ENCODE assay signal across 10 cellular contexts in genomic region chr2:230650585-230651137, GRCh38.
DNase-seq lines count a peak whose midpoint lies in the region; ATAC-seq and TF ChIP-seq lines count a peak whose summit lies in the region.
"Had no signal": no experiment of that assay in that cellular context is flagged by ENCODE, and none has a peak within 500 bp of the region (broad histone marks: within the 10 kb centered on the region; RNA-seq: fewer than 3 reads in every experiment).

No MANE protein-coding gene starts in this region.

- H3K4me2 ChIP-seq in mammary epithelial cell (ENCODE audit: insufficient read depth, low read depth, low read length) = no peak overlapping the region

- intact Hi-C loops in mammary epithelial cell (cut with micrococcal nuclease) (no loop called here), breast epithelium (cut with DNase I; ENCODE audit: low total_unique reads) (no loop called here), upper lobe of right lung (cut with DNase I) (no loop called here), tibial artery (cut with DNase I; ENCODE audit: low total_unique reads) (no loop called here)

- TF ChIP-seq POLR2A in breast epithelium (IDR thresholded peaks at IDR 0.05) = no peak

- H3K27ac ChIP-seq in mammary epithelial cell (ENCODE audit: insufficient read depth, low read depth, low read length) (no peak overlapping the region), breast epithelium (no peak overlapping the region), upper lobe of right lung (no peak overlapping the region), tibial artery (no peak overlapping the region)

- H3K9ac ChIP-seq in mammary epithelial cell (ENCODE audit: insufficient read depth, low read length) = no peak overlapping the region

- dilution Hi-C loops in mammary epithelial cell (cut with HindIII; ENCODE audit: low sequenced_read_pairs) = no loop called here

- DNase-seq in mammary epithelial cell (no peak), breast epithelium (ENCODE audit: low spot score in 2 of 2) (no peak), SK-N-DZ (ENCODE audit: low spot score) (peak; percentile 73), upper lobe of right lung (peak; percentile 26), tibial artery (no peak), NOMO-1 (lab: John Stamatoyannopoulos, UW; ENCODE audit: unreplicated experiment in 2 of 2) (no peak), activated T-cell treated with anti-CD3 and anti-CD28 coated beads for 4 hours (no peak)
- DNase-seq: activated T-cell treated with anti-CD3 and anti-CD28 coated beads, Interleukin-2, amount 50 U/mL, for 48 hours; dermis blood vessel endothelial cell had no signal

- BruUV-seq in mammary epithelial cell (replicated peaks; lab: Mats Ljungman, UMichigan) = no TSS peak

- no peaks in the 10 kb centered on the region for H3K79me2 ChIP-seq in mammary epithelial cell (ENCODE audit: insufficient read depth, low read length)

- no peaks in the 10 kb centered on the region for H4K20me1 ChIP-seq in mammary epithelial cell (ENCODE audit: insufficient read depth, low read length)

- H3K4me1 ChIP-seq in mammary epithelial cell (ENCODE audit: insufficient read depth, low read length) = peaks cover 5% of the 10 kb centered on the region
- no peaks in the 10 kb centered on the region for H3K4me1 ChIP-seq in breast epithelium
- no peaks in the 10 kb centered on the region for H3K4me1 ChIP-seq in upper lobe of right lung
- no peaks in the 10 kb centered on the region for H3K4me1 ChIP-seq in tibial artery

- CTCF ChIA-PET in mammary epithelial cell (lab: Charles Lee; ENCODE audit: low non-redundant PET) = no interaction called here

- no peak overlapping the region for H3K4me3 ChIP-seq in mammary epithelial cell (replicated peaks in 1 of 3; ENCODE audit: insufficient read depth in 1 of 3, low read depth in 2 of 3, low read length in 3 of 3)
- H3K4me3 ChIP-seq in breast epithelium = no peak overlapping the region
- H3K4me3 ChIP-seq in upper lobe of right lung = no peak overlapping the region
- H3K4me3 ChIP-seq in tibial artery = no peak overlapping the region

- TF ChIP-seq CTCF in mammary epithelial cell (conservative IDR thresholded peaks at IDR 0.05 in 1 of 2, IDR thresholded peaks at IDR 0.05 in 1 of 2; ENCODE audit: extremely low read depth in 1 of 2, insufficient read depth in 1 of 2, low read depth in 1 of 2, low read length in 2 of 2) (no peak), breast epithelium (IDR thresholded peaks at IDR 0.05) (no peak), upper lobe of right lung (IDR thresholded peaks at IDR 0.05) (no peak), tibial artery (IDR thresholded peaks at IDR 0.05) (no peak)

- H3K36me3 ChIP-seq in mammary epithelial cell (ENCODE audit: insufficient read depth, low read length) = no peaks in the 10 kb centered on the region
- no peaks in the 10 kb centered on the region for H3K36me3 ChIP-seq in breast epithelium
- H3K36me3 ChIP-seq in upper lobe of right lung = no peaks in the 10 kb centered on the region
- H3K36me3 ChIP-seq in tibial artery = no peaks in the 10 kb centered on the region

- in situ Hi-C loops in mammary epithelial cell (cut with MboI; ENCODE audit: low sequenced_read_pairs in 2 of 2) = no loop called here

- ATAC-seq in HG03135 (IDR thresholded peaks at IDR 0.05; ENCODE audit: unreplicated experiment) (peak; percentile 71), upper lobe of right lung (no peak)

- peak overlapping the region; percentile 24 for H2AFZ ChIP-seq in mammary epithelial cell (ENCODE audit: low read depth, low read length)

- H3K9me3 ChIP-seq in mammary epithelial cell (replicated peaks; ENCODE audit: insufficient read depth, low read length) = no peaks in the 10 kb centered on the region
- no peaks in the 10 kb centered on the region for H3K9me3 ChIP-seq in breast epithelium
- H3K9me3 ChIP-seq in upper lobe of right lung = no peaks in the 10 kb centered on the region
- no peaks in the 10 kb centered on the region for H3K9me3 ChIP-seq in tibial artery

- 72% methylated on average over 7 of the region's 7 CpGs for WGBS in mammary epithelial cell (ENCODE audit: low coverage, missing lambda C conversion rate)

- no peaks in the 10 kb centered on the region for H3K27me3 ChIP-seq in mammary epithelial cell (ENCODE audit: insufficient read depth, low read length)
- no peaks in the 10 kb centered on the region for H3K27me3 ChIP-seq in breast epithelium
- no peaks in the 10 kb centered on the region for H3K27me3 ChIP-seq in upper lobe of right lung
- no peaks in the 10 kb centered on the region for H3K27me3 ChIP-seq in tibial artery

Comparison
In these comparisons a context has a peak if more than half of its experiments do, and no peak if none do; other contexts are left out.
1. DNase-seq: peak in SK-N-DZ (single experiment) and upper lobe of right lung (single experiment); none in mammary epithelial cell (single experiment), breast epithelium (0 of 2), tibial artery (0 of 2), NOMO-1 (0 of 2) and activated T-cell treated with anti-CD3 and anti-CD28 coated beads for 4 hours (single experiment).